ENCODE assay signal across 21 cellular contexts in genomic region chr2:88875749-88876148, GRCh38.
"Had no signal": no experiment of that assay in that cellular context is flagged by ENCODE, and none has a peak within 500 bp of the region (broad histone marks: within the 10 kb centered on the region; RNA-seq: fewer than 3 reads in every experiment).

No MANE protein-coding gene starts in this region.

- H3K27ac ChIP-seq: RWPE1, SJSA1 had no signal

- DNase-seq: IMR-90, Karpas-422, KG1, NCI-H1092 treated with DMSO at 0.1 percent for 48 hours, NCI-H1436, NCI-H187, NCI-H2029, NCI-H2081 treated with DMSO at 0.1 percent for 48 hours, NCI-H2171, NCI-H226, NCI-H446, NCI-H510A, NCI-H524 treated with DMSO at 0.1 percent for 48 hours, NCI-H69, NCI-H774, SHP77 treated with DMSO at 0.1 percent for 48 hours, SK-N-SH, SW 1271, T-cell had no signal

- H3K9me2 ChIP-seq: SK-N-SH had no signal

- H3K27me3 ChIP-seq: SJSA1 had no signal

- H3K9ac ChIP-seq: SK-N-SH had no signal

- H3K4me1 ChIP-seq: SJSA1 had no signal

- H3K4me2 ChIP-seq: SK-N-SH had no signal

- H3K4me3 Mint-ChIP-seq: T-cell had no signal

- H3K4me1 Mint-ChIP-seq: T-cell had no signal

- H3K36me3 Mint-ChIP-seq: T-cell had no signal

- H3K9me3 Mint-ChIP-seq: T-cell had no signal

- H3K27ac Mint-ChIP-seq: T-cell had no signal

- H3K36me3 ChIP-seq: SJSA1 had no signal

- H3K4me3 ChIP-seq: SJSA1 had no signal

- H3K9me3 ChIP-seq: SJSA1, SK-N-SH had no signal
